ENCODE assay signal across 1 cellular context in the genomic region with DNA sequence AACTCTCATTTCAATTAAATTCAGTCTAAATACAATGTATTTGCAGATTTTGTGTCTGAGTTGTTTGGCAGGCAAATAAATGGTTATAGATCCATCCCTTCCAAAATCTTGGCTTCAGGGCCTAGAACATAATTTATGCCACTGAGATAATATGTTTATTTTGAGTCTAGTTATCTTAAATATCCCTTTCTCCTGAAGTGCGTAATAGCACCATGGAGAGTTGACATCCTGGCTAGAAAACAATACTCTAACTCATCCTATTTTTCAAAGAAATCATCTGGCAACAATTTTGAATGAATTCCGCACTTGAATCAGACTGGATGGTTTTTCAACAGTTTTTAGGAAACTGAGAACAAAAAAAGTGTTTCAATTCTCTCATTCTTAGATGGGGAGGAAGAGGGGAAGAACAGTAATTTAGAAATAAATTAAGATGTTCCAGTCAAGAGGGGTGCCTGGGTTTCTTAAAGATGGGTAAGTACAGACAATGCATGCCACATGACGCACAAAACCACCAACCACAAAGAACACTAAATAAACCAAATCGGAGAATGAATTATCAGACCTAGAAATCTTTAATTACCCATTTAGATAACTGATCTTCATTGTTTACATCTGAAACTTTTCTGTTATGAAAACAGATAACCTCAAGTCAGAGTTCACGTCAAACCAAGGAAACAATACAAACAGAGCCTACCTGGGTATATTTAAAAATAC.
TF ChIP-seq lines count a peak whose summit lies in the region.

No MANE protein-coding gene starts in this region.

TF ChIP-seq in IMR-90, 13 proteins besides CTCF, POLR2A, EP300 and RAD21:
- TF ChIP-seq, protein P1, sequence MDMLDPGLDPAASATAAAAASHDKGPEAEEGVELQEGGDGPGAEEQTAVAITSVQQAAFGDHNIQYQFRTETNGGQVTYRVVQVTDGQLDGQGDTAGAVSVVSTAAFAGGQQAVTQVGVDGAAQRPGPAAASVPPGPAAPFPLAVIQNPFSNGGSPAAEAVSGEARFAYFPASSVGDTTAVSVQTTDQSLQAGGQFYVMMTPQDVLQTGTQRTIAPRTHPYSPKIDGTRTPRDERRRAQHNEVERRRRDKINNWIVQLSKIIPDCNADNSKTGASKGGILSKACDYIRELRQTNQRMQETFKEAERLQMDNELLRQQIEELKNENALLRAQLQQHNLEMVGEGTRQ (IDR thresholded peaks at IDR 0.05; ENCODE audit: low read depth, low read length) = no peak
- TF ChIP-seq BHLHE40 (IDR thresholded peaks at IDR 0.05; ENCODE audit: low read depth, low read length) = no peak
- no peak for TF ChIP-seq CEBPB (IDR thresholded peaks at IDR 0.05; ENCODE audit: low read depth, low read length)
- TF ChIP-seq FOS (IDR thresholded peaks at IDR 0.05; ENCODE audit: low read depth, low read length) = no peak
- TF ChIP-seq, protein P2, sequence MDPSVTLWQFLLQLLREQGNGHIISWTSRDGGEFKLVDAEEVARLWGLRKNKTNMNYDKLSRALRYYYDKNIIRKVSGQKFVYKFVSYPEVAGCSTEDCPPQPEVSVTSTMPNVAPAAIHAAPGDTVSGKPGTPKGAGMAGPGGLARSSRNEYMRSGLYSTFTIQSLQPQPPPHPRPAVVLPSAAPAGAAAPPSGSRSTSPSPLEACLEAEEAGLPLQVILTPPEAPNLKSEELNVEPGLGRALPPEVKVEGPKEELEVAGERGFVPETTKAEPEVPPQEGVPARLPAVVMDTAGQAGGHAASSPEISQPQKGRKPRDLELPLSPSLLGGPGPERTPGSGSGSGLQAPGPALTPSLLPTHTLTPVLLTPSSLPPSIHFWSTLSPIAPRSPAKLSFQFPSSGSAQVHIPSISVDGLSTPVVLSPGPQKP (IDR thresholded peaks at IDR 0.05; ENCODE audit: borderline replicate concordance, low read depth, low read length) = no peak
- no peak for TF ChIP-seq SMC3 (IDR thresholded peaks at IDR 0.05; ENCODE audit: low read depth, low read length)
- no peak for TF ChIP-seq MAFK (IDR thresholded peaks at IDR 0.05; ENCODE audit: low read depth, low read length)
- TF ChIP-seq RCOR1 (IDR thresholded peaks at IDR 0.05; ENCODE audit: insufficient replicate concordance, low read length) = no peak
- no peak for TF ChIP-seq MXI1 (IDR thresholded peaks at IDR 0.05; ENCODE audit: borderline replicate concordance, low read depth, low read length)
- no peak for TF ChIP-seq NFE2L2 (IDR thresholded peaks at IDR 0.05; ENCODE audit: low read depth, low read length)
- TF ChIP-seq CHD1 (IDR thresholded peaks at IDR 0.05; ENCODE audit: low read depth, low read length) = no peak
- no peak for TF ChIP-seq RFX5 (IDR thresholded peaks at IDR 0.05; ENCODE audit: low read depth, low read length)
